ENCODE assay signal across 26 cellular contexts in the genomic region with DNA sequence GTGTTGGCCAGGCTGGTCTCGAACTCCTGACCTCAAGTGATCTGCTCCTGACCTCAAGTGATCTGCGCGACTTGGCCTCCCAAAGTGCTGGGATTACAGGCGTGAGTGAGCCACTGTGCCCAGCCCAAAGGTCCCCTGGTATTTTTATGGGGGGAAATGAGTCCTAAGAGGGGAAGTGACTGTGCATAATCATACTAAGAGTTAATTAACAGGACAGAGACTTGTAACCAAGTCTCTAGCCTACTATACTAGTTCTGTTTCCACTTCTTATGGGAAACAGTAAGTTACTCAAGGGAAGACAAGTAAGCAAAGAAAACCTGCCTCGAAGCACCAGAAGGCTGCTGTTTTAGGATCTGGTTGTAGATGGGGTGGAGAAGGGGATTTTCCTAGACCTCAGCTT. TPM values are rescaled to one million over a fixed set of nuclear protein-coding genes. Genes with fewer than 3 reads are reported as not detected.
"Had no signal": no experiment of that assay in that cellular context is flagged by ENCODE, and none has a peak within 500 bp of the region (broad histone marks: within the 10 kb centered on the region; RNA-seq: fewer than 3 reads in every experiment).

No MANE protein-coding gene starts in this region.

- H3K4me2 ChIP-seq: neural progenitor cell, smooth muscle cell had no signal

- DNase-seq: activated CD4-positive, alpha-beta T cell treated with anti-CD3 and anti-CD28 coated beads, Interleukin-2, amount 10 ng/mL, durations not matched to agents 7 days and 5 days; activated CD8-positive, alpha-beta T cell treated with anti-CD3 and anti-CD28 coated beads, Interleukin-2, amount 10 ng/mL, durations not matched to agents 7 days and 5 days; activated naive CD4-positive, alpha-beta T cell treated with anti-CD3 and anti-CD28 coated beads, Interleukin-2, amount 10 ng/mL, durations not matched to agents 7 days and 5 days; activated naive CD8-positive, alpha-beta T cell treated with anti-CD3 and anti-CD28 coated beads, Interleukin-2, amount 50 U/mL, for 24 hours; activated T-cell treated with anti-CD3 and anti-CD28 coated beads, Interleukin-2, amount 50 U/mL, for 24 hours; anterior cingulate cortex; brain microvascular endothelial cell; central memory CD4-positive, alpha-beta T cell; dorsolateral prefrontal cortex; erythroblast; foreskin melanocyte; heart left ventricle; immature natural killer cell; mucosa of descending colon; naive B cell; ovary; right lobe of liver; stimulated activated CD4-positive, alpha-beta T cell treated with anti-CD3 and anti-CD28 coated beads, Interleukin-4, amount 100 ng/mL, for 24 hours; stomach had no signal

- ATAC-seq: activated CD8-positive, alpha-beta T cell treated with anti-CD3 and anti-CD28 coated beads, Interleukin-2, amount 10 ng/mL, durations not matched to agents 7 days and 5 days; activated naive CD8-positive, alpha-beta T cell treated with anti-CD3 and anti-CD28 coated beads, Interleukin-2, amount 50 U/mL, for 24 hours; heart left ventricle; mucosa of descending colon; right lobe of liver; stimulated activated effector memory CD8-positive, alpha-beta T cell treated with anti-CD3 and anti-CD28 coated beads, Interleukin-12 subunit alpha, Interleukin-12 subunit beta, amount 100 ng/mL, for 72 hours had no signal

- H3K36me3 ChIP-seq: brain microvascular endothelial cell, heart left ventricle, neural progenitor cell, ovary, right lobe of liver, stomach had no signal

- H3K4me1 ChIP-seq: neural progenitor cell, right lobe of liver, stomach had no signal

- H2AFZ ChIP-seq: neural progenitor cell had no signal

- H3K4me1 Mint-ChIP-seq: activated CD4-positive, alpha-beta T cell treated with anti-CD3 and anti-CD28 coated beads, Interleukin-2, amount 10 ng/mL, durations not matched to agents 7 days and 5 days; activated naive CD4-positive, alpha-beta T cell treated with anti-CD3 and anti-CD28 coated beads, Interleukin-2, amount 10 ng/mL, durations not matched to agents 7 days and 5 days; activated naive CD8-positive, alpha-beta T cell treated with anti-CD3 and anti-CD28 coated beads, Interleukin-2, amount 50 U/mL, for 24 hours; immature natural killer cell; memory B cell; naive B cell; neural progenitor cell; stimulated activated effector memory CD8-positive, alpha-beta T cell treated with anti-CD3 and anti-CD28 coated beads, Interleukin-12 subunit alpha, Interleukin-12 subunit beta, amount 100 ng/mL, for 72 hours had no signal

- H3K27ac ChIP-seq: brain microvascular endothelial cell, dorsolateral prefrontal cortex, heart left ventricle, neural progenitor cell, ovary, right lobe of liver, stomach had no signal

- H3K36me3 Mint-ChIP-seq: activated naive CD4-positive, alpha-beta T cell treated with anti-CD3 and anti-CD28 coated beads, Interleukin-2, amount 10 ng/mL, durations not matched to agents 7 days and 5 days; immature natural killer cell; memory B cell; naive B cell; neural progenitor cell; stimulated activated effector memory CD8-positive, alpha-beta T cell treated with anti-CD3 and anti-CD28 coated beads, Interleukin-12 subunit alpha, Interleukin-12 subunit beta, amount 100 ng/mL, for 72 hours; type B pancreatic cell had no signal

- H3K27me3 ChIP-seq: brain microvascular endothelial cell, ovary, right lobe of liver had no signal

- H3K27ac Mint-ChIP-seq: activated CD4-positive, alpha-beta T cell treated with anti-CD3 and anti-CD28 coated beads, Interleukin-2, amount 10 ng/mL, durations not matched to agents 7 days and 5 days; activated CD8-positive, alpha-beta T cell treated with anti-CD3 and anti-CD28 coated beads, Interleukin-2, amount 10 ng/mL, durations not matched to agents 7 days and 5 days; activated naive CD4-positive, alpha-beta T cell treated with anti-CD3 and anti-CD28 coated beads, Interleukin-2, amount 10 ng/mL, durations not matched to agents 7 days and 5 days; activated naive CD8-positive, alpha-beta T cell treated with anti-CD3 and anti-CD28 coated beads, Interleukin-2, amount 50 U/mL, for 24 hours; activated T-cell treated with anti-CD3 and anti-CD28 coated beads, Interleukin-2, amount 50 U/mL, for 24 hours; activated T-helper 2 cell treated with anti-CD3 and anti-CD28 coated beads, Interferon-gamma antibody, Interleukin-2, Interleukin-4, amounts not matched to agents 10 μg/mL and 5 μg/mL and 100 μg/mL, durations not matched to agents 14 hours and 24 hours and 36 hours; immature natural killer cell; memory B cell; naive B cell; neural progenitor cell; stimulated activated effector memory CD8-positive, alpha-beta T cell treated with anti-CD3 and anti-CD28 coated beads, Interleukin-12 subunit alpha, Interleukin-12 subunit beta, amount 100 ng/mL, for 72 hours; type B pancreatic cell had no signal

- H3K4me3 Mint-ChIP-seq: activated CD4-positive, alpha-beta T cell treated with anti-CD3 and anti-CD28 coated beads, Interleukin-2, amount 10 ng/mL, durations not matched to agents 7 days and 5 days; activated CD8-positive, alpha-beta T cell treated with anti-CD3 and anti-CD28 coated beads, Interleukin-2, amount 10 ng/mL, durations not matched to agents 7 days and 5 days; activated naive CD4-positive, alpha-beta T cell treated with anti-CD3 and anti-CD28 coated beads, Interleukin-2, amount 10 ng/mL, durations not matched to agents 7 days and 5 days; activated naive CD8-positive, alpha-beta T cell treated with anti-CD3 and anti-CD28 coated beads, Interleukin-2, amount 50 U/mL, for 24 hours; activated T-cell treated with anti-CD3 and anti-CD28 coated beads, Interleukin-2, amount 50 U/mL, for 24 hours; immature natural killer cell; memory B cell; naive B cell; neural progenitor cell; stimulated activated effector memory CD8-positive, alpha-beta T cell treated with anti-CD3 and anti-CD28 coated beads, Interleukin-12 subunit alpha, Interleukin-12 subunit beta, amount 100 ng/mL, for 72 hours; type B pancreatic cell had no signal

- H3K4me3 ChIP-seq: dorsolateral prefrontal cortex, heart left ventricle, mucosa of descending colon, neural progenitor cell, ovary, right lobe of liver, smooth muscle cell, stomach had no signal

- H3K9me3 Mint-ChIP-seq: activated CD4-positive, alpha-beta T cell treated with anti-CD3 and anti-CD28 coated beads, Interleukin-2, amount 10 ng/mL, durations not matched to agents 7 days and 5 days; activated naive CD4-positive, alpha-beta T cell treated with anti-CD3 and anti-CD28 coated beads, Interleukin-2, amount 10 ng/mL, durations not matched to agents 7 days and 5 days; activated naive CD8-positive, alpha-beta T cell treated with anti-CD3 and anti-CD28 coated beads, Interleukin-2, amount 50 U/mL, for 24 hours; activated T-cell treated with anti-CD3 and anti-CD28 coated beads, Interleukin-2, amount 50 U/mL, for 24 hours; activated T-helper 2 cell treated with anti-CD3 and anti-CD28 coated beads, Interferon-gamma antibody, Interleukin-2, Interleukin-4, amounts not matched to agents 10 μg/mL and 5 μg/mL and 100 μg/mL, durations not matched to agents 14 hours and 24 hours and 36 hours; immature natural killer cell; memory B cell; neural progenitor cell; stimulated activated effector memory CD8-positive, alpha-beta T cell treated with anti-CD3 and anti-CD28 coated beads, Interleukin-12 subunit alpha, Interleukin-12 subunit beta, amount 100 ng/mL, for 72 hours; type B pancreatic cell had no signal

- H3K9me3 ChIP-seq: heart left ventricle, mucosa of descending colon, ovary, right lobe of liver, stomach had no signal

RNA-seq across cellular contexts. Expression of a gene that starts 27.9 kb away (rescaled TPM):
- total RNA-seq: activated CD4-positive, alpha-beta T cell treated with anti-CD3 and anti-CD28 coated beads, Interleukin-2, amount 10 ng/mL, durations not matched to agents 7 days and 5 days; activated CD8-positive, alpha-beta T cell treated with anti-CD3 and anti-CD28 coated beads, Interleukin-2, amount 10 ng/mL, durations not matched to agents 7 days and 5 days; activated T-helper 2 cell treated with anti-CD3 and anti-CD28 coated beads, Interferon-gamma antibody, Interleukin-2, Interleukin-4, amounts not matched to agents 10 μg/mL and 5 μg/mL and 100 μg/mL, durations not matched to agents 14 hours and 24 hours and 36 hours; liver; smooth muscle cell had no signal
- polyA plus RNA-seq: immature natural killer cell, liver, smooth muscle cell had no signal
